ENCODE assay signal across 8 cellular contexts in genomic region chr1:37763791-37764741, GRCh38. TPM values are rescaled to one million over a fixed set of nuclear protein-coding genes. Genes with fewer than 3 reads are reported as not detected.
A peak's percentile ranks its signal among the peaks of the same experiment; 100 is the strongest.
DNase-seq lines count a peak whose midpoint lies in the region; ATAC-seq and TF ChIP-seq lines count a peak whose summit lies in the region.

No MANE protein-coding gene starts in this region.

- H3K27ac Mint-ChIP-seq in WTC11, result no peak overlapping the region

- intact Hi-C loops in left cardiac atrium (cut with DNase I), result no loop called here

- POLR2A ChIA-PET in WTC11 (lab: Charles Lee), result interaction anchor here (1.2 to 1.3 kb wide), 2 partner anchors 9 to 74 kb away, joined by 3 to 6 read pairs; a partner anchor contains a TSS

- H3K27me3 ChIP-seq in right atrium auricular region, result peaks cover 3 to 27% of the 10 kb centered on the region in 2 donors

- no peaks in the 10 kb centered on the region for H3K36me3 Mint-ChIP-seq in WTC11

- H3K4me3 Mint-ChIP-seq in WTC11, result peak overlapping the region; percentile 78

- no peak overlapping the region for H3K27ac ChIP-seq in right atrium auricular region

- no peaks in the 10 kb centered on the region for H3K9me3 Mint-ChIP-seq in WTC11

- H3K4me1 Mint-ChIP-seq in WTC11, result peaks cover 26% of the 10 kb centered on the region

- H3K4me3 ChIP-seq in right atrium auricular region (no peak overlapping the region), foreskin fibroblast (ENCODE audit: low read depth in 1 of 2, low read length in 2 of 2) (no peak overlapping the region)

- TF ChIP-seq CTCF in right atrium auricular region (IDR thresholded peaks at IDR 0.05), result no peak
- TF ChIP-seq CTCF in WTC11 (IDR thresholded peaks at IDR 0.05), result no peak
- no peak for TF ChIP-seq CTCF in foreskin fibroblast (IDR thresholded peaks at IDR 0.05; ENCODE audit: low read depth, low read length)

- no peaks in the 10 kb centered on the region for H3K9me3 ChIP-seq in right atrium auricular region

- CTCF ChIA-PET in WTC11 (lab: Charles Lee), result interaction anchor here (1.0 to 3.7 kb wide), 7 partner anchors 9 to 277 kb away, joined by 4 to 40 read pairs (median 10); partner anchors contain the start of genes CDCA8 and MTF1

- peak in 1 of 2 donors; percentile 47 for ATAC-seq in left cardiac atrium
- ATAC-seq in WTC11, result peak; percentile 62
- no peak for ATAC-seq in HG03354 (IDR thresholded peaks at IDR 0.05; ENCODE audit: poor library complexity, severe bottlenecking, unreplicated experiment)
- no peak for ATAC-seq in GM19023 (IDR thresholded peaks at IDR 0.05; ENCODE audit: unreplicated experiment)
- no peak for ATAC-seq in GM18907 (IDR thresholded peaks at IDR 0.05; ENCODE audit: unreplicated experiment)

- H3K4me1 ChIP-seq in right atrium auricular region, result peaks cover 0 to 4% of the 10 kb centered on the region in 2 donors

- DNase-seq in left cardiac atrium, result peak; percentile 32
- no peak for DNase-seq in right atrium auricular region (ENCODE audit: low spot score)
- peak; percentile 91 for DNase-seq in WTC11 (ENCODE audit: low spot score)
- peak; percentile 16 to 68 for DNase-seq in foreskin fibroblast
- peak; percentile 55 to 63 for DNase-seq in stimulated activated CD4-positive, alpha-beta T cell treated with anti-CD3 and anti-CD28 coated beads, Interleukin-2, amount 100 ng/mL, for 24 hours

- H3K36me3 ChIP-seq in right atrium auricular region, result no peaks in the 10 kb centered on the region

- peaks cover 81% of the 10 kb centered on the region for H3K27me3 Mint-ChIP-seq in WTC11 (ENCODE audit: low read depth)

TF ChIP-seq in WTC11, 78 proteins besides CTCF, POLR2A, EP300 and RAD21 (continues in another document):
- TF ChIP-seq ZNF532 (CRISPR knock-in tag; IDR thresholded peaks at IDR 0.05; ENCODE audit: borderline replicate concordance) (peak; percentile 74; the same call in 1 of the 2 replicates), JAZF1 (CRISPR knock-in tag; IDR thresholded peaks at IDR 0.05) (no peak), ZNF671 (CRISPR knock-in tag; IDR thresholded peaks at IDR 0.05) (no peak), ZNF512 (CRISPR knock-in tag; IDR thresholded peaks at IDR 0.05; ENCODE audit: borderline replicate concordance) (peak; percentile 91; the same call in 1 of the 2 replicates), SMAD3 (CRISPR knock-in tag; IDR thresholded peaks at IDR 0.05; ENCODE audit: borderline replicate concordance) (peak; percentile 97), ZNF281 (CRISPR knock-in tag; IDR thresholded peaks at IDR 0.05) (peak; percentile 98), ELF4 (CRISPR knock-in tag; IDR thresholded peaks at IDR 0.05; ENCODE audit: low read depth) (peak; percentile 96), NR1H2 (CRISPR knock-in tag; IDR thresholded peaks at IDR 0.05) (peak; percentile 98), KAT7 (CRISPR knock-in tag; IDR thresholded peaks at IDR 0.05; ENCODE audit: borderline replicate concordance) (peak; percentile 100), MXD4 (CRISPR knock-in tag; IDR thresholded peaks at IDR 0.05; ENCODE audit: borderline replicate concordance) (peak; percentile 87; the same call in 1 of the 2 replicates), ESRRA (CRISPR knock-in tag; IDR thresholded peaks at IDR 0.05; ENCODE audit: borderline replicate concordance) (peak; percentile 99), FOXK1 (CRISPR knock-in tag; IDR thresholded peaks at IDR 0.05) (peak; percentile 98), SMAD4 (CRISPR knock-in tag; IDR thresholded peaks at IDR 0.05) (peak; percentile 99), NFATC4 (CRISPR knock-in tag; IDR thresholded peaks at IDR 0.05) (no peak), ZNF121 (CRISPR knock-in tag; IDR thresholded peaks at IDR 0.05) (peak; percentile 85; the same call in 1 of the 2 replicates), SOX15 (CRISPR knock-in tag; IDR thresholded peaks at IDR 0.05) (no peak), MAX (CRISPR knock-in tag; IDR thresholded peaks at IDR 0.05) (peak; percentile 92), ZNF423 (CRISPR knock-in tag; IDR thresholded peaks at IDR 0.05) (no peak), RORB (CRISPR knock-in tag; IDR thresholded peaks at IDR 0.05) (no peak), GRHL2 (CRISPR knock-in tag; IDR thresholded peaks at IDR 0.05; ENCODE audit: insufficient replicate concordance, severe bottlenecking) (no peak), OVOL2 (CRISPR knock-in tag; IDR thresholded peaks at IDR 0.05; ENCODE audit: borderline replicate concordance) (no peak), SP1 (CRISPR knock-in tag; conservative IDR thresholded peaks at IDR 0.05) (peak; percentile 67), FOXP1 (CRISPR knock-in tag; IDR thresholded peaks at IDR 0.05; ENCODE audit: borderline replicate concordance) (peak; percentile 99)

RNA-seq across cellular contexts. Expression of gene EPHA10, which starts 0.9 kb away (rescaled TPM):
- total RNA-seq in left cardiac atrium, result under 1 TPM; 0.16 to 0.21 TPM
- total RNA-seq in right atrium auricular region, result under 1 TPM in 1 of 2 donors, not detected in 1; 0.22 TPM
- total RNA-seq in WTC11 (2021), result 1.3 to 1.5 TPM (median 1.3 TPM) in 3 replicates

RNA-seq across cellular contexts. Expression of gene MANEAL, which starts 29.6 kb away (rescaled TPM):
- total RNA-seq in left cardiac atrium (1 to 10 TPM; 1.2 to 1.6 TPM), right atrium auricular region (1 to 10 TPM in 1 of 2 donors, under 1 TPM in 1; 0.67 to 1.0 TPM), WTC11 (2021) (4.2 to 6.4 TPM (median 5.9 TPM) in 3 replicates)

RNA-seq across cellular contexts. Expression of gene C1orf122, which starts 43.5 kb away (rescaled TPM):
- total RNA-seq in left cardiac atrium, result 10 to 100 TPM; 50.0 to 58.8 TPM
- 10 to 100 TPM; 71.5 to 89.3 TPM for total RNA-seq in right atrium auricular region
- total RNA-seq in WTC11 (2021), result 42.5 to 50.7 TPM (median 45.9 TPM) in 3 replicates

RNA-seq across cellular contexts. Expression of gene YRDC, which starts 43.9 kb away (rescaled TPM):
- total RNA-seq in left cardiac atrium (1 to 10 TPM; 5.6 to 9.7 TPM), right atrium auricular region (1 to 10 TPM; 6.1 to 8.6 TPM), WTC11 (2021) (20.1 to 24.6 TPM (median 22.7 TPM) in 3 replicates)
